In the genomic region with DNA sequence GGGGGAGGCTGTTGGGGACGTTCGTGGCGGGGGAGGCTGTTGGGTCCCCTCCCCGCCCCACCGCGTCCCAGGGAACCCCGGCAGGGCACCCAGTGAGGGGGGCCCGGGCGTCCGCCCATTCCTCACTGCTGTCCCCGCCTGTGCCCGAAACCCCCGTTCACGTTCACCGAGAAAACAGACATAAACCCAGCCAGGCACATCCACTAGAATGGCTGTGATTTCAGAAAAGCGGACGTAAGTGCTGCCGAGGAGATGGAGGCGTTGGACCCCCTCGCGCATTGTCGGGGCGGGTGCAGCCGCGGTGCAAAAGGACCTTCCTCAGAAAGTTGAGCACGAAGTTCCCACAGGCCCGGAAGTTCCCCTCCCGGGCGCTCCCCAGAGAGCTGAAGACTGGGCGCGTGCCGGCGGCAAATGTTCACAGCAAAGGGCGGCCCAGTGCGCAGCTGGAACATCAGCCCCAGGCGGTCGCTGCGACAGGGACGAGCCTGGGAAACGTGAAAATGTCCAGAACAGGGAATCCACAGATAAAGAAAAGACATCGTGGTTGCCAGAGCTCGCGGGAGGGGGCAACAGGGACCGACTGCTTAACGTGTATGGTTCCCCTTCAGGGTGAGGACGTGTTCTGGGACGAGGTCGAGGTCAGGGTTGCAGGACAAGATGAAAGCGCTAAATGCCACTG, we compare ENCODE assay signal across 1 cellular context.
TF ChIP-seq lines count a peak whose summit lies in the region.

No MANE protein-coding gene starts in this region.

TF ChIP-seq in IMR-90, 13 proteins besides CTCF, POLR2A, EP300 and RAD21:
- TF ChIP-seq USF2 (IDR thresholded peaks at IDR 0.05; ENCODE audit: low read depth, low read length) (no peak), CHD1 (IDR thresholded peaks at IDR 0.05; ENCODE audit: low read depth, low read length) (no peak), MXI1 (IDR thresholded peaks at IDR 0.05; ENCODE audit: borderline replicate concordance, low read depth, low read length) (no peak), CEBPB (IDR thresholded peaks at IDR 0.05; ENCODE audit: low read depth, low read length) (no peak), MAZ (IDR thresholded peaks at IDR 0.05; ENCODE audit: borderline replicate concordance, low read depth, low read length) (no peak), NFE2L2 (IDR thresholded peaks at IDR 0.05; ENCODE audit: low read depth, low read length) (no peak), RFX5 (IDR thresholded peaks at IDR 0.05; ENCODE audit: low read depth, low read length) (no peak), MAFK (IDR thresholded peaks at IDR 0.05; ENCODE audit: low read depth, low read length) (no peak), RCOR1 (IDR thresholded peaks at IDR 0.05; ENCODE audit: insufficient replicate concordance, low read length) (no peak), FOS (IDR thresholded peaks at IDR 0.05; ENCODE audit: low read depth, low read length) (no peak)
- TF ChIP-seq, protein P1, sequence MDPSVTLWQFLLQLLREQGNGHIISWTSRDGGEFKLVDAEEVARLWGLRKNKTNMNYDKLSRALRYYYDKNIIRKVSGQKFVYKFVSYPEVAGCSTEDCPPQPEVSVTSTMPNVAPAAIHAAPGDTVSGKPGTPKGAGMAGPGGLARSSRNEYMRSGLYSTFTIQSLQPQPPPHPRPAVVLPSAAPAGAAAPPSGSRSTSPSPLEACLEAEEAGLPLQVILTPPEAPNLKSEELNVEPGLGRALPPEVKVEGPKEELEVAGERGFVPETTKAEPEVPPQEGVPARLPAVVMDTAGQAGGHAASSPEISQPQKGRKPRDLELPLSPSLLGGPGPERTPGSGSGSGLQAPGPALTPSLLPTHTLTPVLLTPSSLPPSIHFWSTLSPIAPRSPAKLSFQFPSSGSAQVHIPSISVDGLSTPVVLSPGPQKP (IDR thresholded peaks at IDR 0.05; ENCODE audit: borderline replicate concordance, low read depth, low read length), result no peak
TF ChIP-seq in IMR-90: peak in this region for 0.
